18 cellular contexts compared by ENCODE assay signal in the genomic region with DNA sequence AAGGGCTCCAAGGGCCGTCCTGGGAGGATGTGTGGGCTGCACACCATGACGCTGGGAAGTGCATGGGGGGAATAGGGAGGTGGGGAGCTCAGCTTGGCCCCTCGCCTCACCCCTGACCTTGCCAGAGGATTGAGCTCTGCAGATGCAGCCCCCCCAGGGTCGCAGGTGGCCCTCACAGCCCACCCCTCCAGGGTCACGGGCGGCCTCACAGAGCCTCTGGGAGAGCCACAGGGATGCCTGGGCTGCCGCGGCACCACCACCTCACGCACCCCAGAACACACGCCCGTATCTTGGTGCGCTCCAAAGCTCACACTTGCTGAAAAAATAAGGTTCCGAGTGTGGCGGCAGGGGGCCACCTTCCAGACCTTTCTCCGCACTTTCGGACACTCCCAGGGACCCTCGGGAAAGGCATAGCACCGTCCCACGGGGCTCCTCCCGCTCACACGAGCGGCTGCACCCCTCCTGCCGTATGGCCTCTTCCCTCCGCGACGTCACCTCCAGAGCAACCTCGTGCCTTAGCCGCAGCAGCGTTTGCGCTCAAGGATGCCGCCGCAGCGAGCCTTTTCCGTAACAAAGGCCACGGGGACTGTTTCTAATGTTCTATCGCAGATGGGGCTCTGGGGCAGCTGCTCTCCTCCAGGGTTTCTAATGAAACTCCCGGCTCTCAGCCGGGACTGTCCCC. TPM values are rescaled to one million over a fixed set of nuclear protein-coding genes. Genes with fewer than 3 reads are reported as not detected.
DNase-seq lines count a peak whose midpoint lies in the region; ATAC-seq, FAIRE-seq and TF ChIP-seq lines count a peak whose summit lies in the region.
"Had no signal": no experiment of that assay in that cellular context is flagged by ENCODE, and none has a peak within 500 bp of the region (broad histone marks: within the 10 kb centered on the region; RNA-seq: fewer than 3 reads in every experiment).

No MANE protein-coding gene starts in this region.

- WGBS in right lobe of liver (ENCODE audit: insufficient coverage, low coverage, low lambda C conversion rate, missing lambda C conversion rate), result 75% methylated on average over 7 of the region's 38 CpGs
- WGBS in HepG2 (ENCODE audit: low lambda C conversion rate), result 56% methylated on average over 34 of the region's 38 CpGs

- TF ChIP-seq EP300 in HepG2 (IDR thresholded peaks at IDR 0.05; ENCODE audit: low read depth in 2 of 2, low read length in 2 of 2), result no peak
- no peak for TF ChIP-seq EP300 in HepG2 (CRISPR knock-in tag; IDR thresholded peaks at IDR 0.05; ENCODE audit: borderline replicate concordance)

- no peaks in the 10 kb centered on the region for H3K79me2 ChIP-seq in HepG2 (ENCODE audit: insufficient read depth, low read length)

- H3K4me3 ChIP-seq in right lobe of liver (no peak overlapping the region), HepG2 (replicated peaks in 1 of 3; ENCODE audit: insufficient read depth in 1 of 3, low read depth in 2 of 3, low read length in 3 of 3) (no peak overlapping the region)
- H3K4me3 ChIP-seq: GM12878, GM23248 had no signal

- H3K27me3 ChIP-seq in right lobe of liver (no peaks in the 10 kb centered on the region), HepG2 (ENCODE audit: control insufficient read depth in 1 of 2, insufficient read depth in 2 of 2, low read length in 2 of 2) (peaks cover 25 to 88% of the 10 kb centered on the region in 2 experiments)

- H4K20me1 ChIP-seq in HepG2 (ENCODE audit: insufficient read depth, low read length), result no peaks in the 10 kb centered on the region

- no peaks in the 10 kb centered on the region for H3K36me3 Mint-ChIP-seq in activated CD4-positive, alpha-beta T cell treated with anti-CD3 and anti-CD28 coated beads, Interleukin-2, amount 10 ng/mL, durations not matched to agents 7 days and 5 days (ENCODE audit: low read depth)
- no peaks in the 10 kb centered on the region for H3K36me3 Mint-ChIP-seq in memory B cell

- POLR2A ChIA-PET in activated CD4-positive, alpha-beta T cell treated with anti-CD3 and anti-CD28 coated beads, Interleukin-2, amount 10 ng/mL, durations not matched to agents 7 days and 5 days (lab: Charles Lee), result no interaction called here
- POLR2A ChIA-PET in HepG2 (lab: Yijun Ruan, JAX), result no interaction called here

- no peak for DNase-seq in activated CD4-positive, alpha-beta T cell treated with anti-CD3 and anti-CD28 coated beads, Interleukin-2, amount 10 ng/mL, durations not matched to agents 7 days and 5 days
- no peak for DNase-seq in activated CD4-positive, alpha-beta T cell treated with anti-CD3 and anti-CD28 coated beads for 1 hour
- peak in 2 of 3 donors; percentile 16 to 37 for DNase-seq in right lobe of liver
- DNase-seq in HepG2 (ENCODE audit: low spot score), result no peak
- DNase-seq in memory B cell (ENCODE audit: low spot score in 2 of 2), result no peak
- no peak for DNase-seq in stimulated activated CD4-positive, alpha-beta T cell treated with anti-CD3 and anti-CD28 coated beads, Interleukin-2, amount 100 ng/mL, for 24 hours
- DNase-seq in NCI-H146 treated with DMSO at 0.1 percent for 48 hours (lab: John Stamatoyannopoulos, UW; ENCODE audit: unreplicated experiment), result no peak
- DNase-seq: AML-193; C1 segment of cervical spinal cord; Calu3; CD4-positive, alpha-beta T cell; DMS79; GM23248; H7; IMR-90 had no signal

- H3K4me3 Mint-ChIP-seq in activated CD4-positive, alpha-beta T cell treated with anti-CD3 and anti-CD28 coated beads, Interleukin-2, amount 10 ng/mL, durations not matched to agents 7 days and 5 days, result no peak overlapping the region
- no peak overlapping the region for H3K4me3 Mint-ChIP-seq in memory B cell
- H3K4me3 Mint-ChIP-seq: CD4-positive, alpha-beta T cell had no signal

- H3K27me3 Mint-ChIP-seq in activated CD4-positive, alpha-beta T cell treated with anti-CD3 and anti-CD28 coated beads, Interleukin-2, amount 10 ng/mL, durations not matched to agents 7 days and 5 days, result peaks cover 2% of the 10 kb centered on the region
- no peaks in the 10 kb centered on the region for H3K27me3 Mint-ChIP-seq in memory B cell
- H3K27me3 Mint-ChIP-seq: CD4-positive, alpha-beta T cell had no signal

- no peak for TF ChIP-seq CTCF in right lobe of liver (IDR thresholded peaks at IDR 0.05)
- TF ChIP-seq CTCF in HepG2 (CRISPR knock-in tag; IDR thresholded peaks at IDR 0.05), result no peak

- no peak for TF ChIP-seq POLR2A in right lobe of liver (IDR thresholded peaks at IDR 0.05)
- TF ChIP-seq POLR2A in HepG2 (IDR thresholded peaks at IDR 0.05; ENCODE audit: insufficient read depth in 1 of 2, low read depth in 2 of 2, low read length in 2 of 2), result no peak

- no peaks in the 10 kb centered on the region for H3K9me3 Mint-ChIP-seq in activated CD4-positive, alpha-beta T cell treated with anti-CD3 and anti-CD28 coated beads, Interleukin-2, amount 10 ng/mL, durations not matched to agents 7 days and 5 days
- H3K9me3 Mint-ChIP-seq in memory B cell, result no peaks in the 10 kb centered on the region
- H3K9me3 Mint-ChIP-seq: CD4-positive, alpha-beta T cell had no signal

- ATAC-seq in right lobe of liver, result no peak
- no peak for ATAC-seq in HepG2
- ATAC-seq in memory B cell (ENCODE audit: low read depth), result no peak
- ATAC-seq: GM12878 had no signal

- H3K9me3 ChIP-seq in right lobe of liver (no peaks in the 10 kb centered on the region), HepG2 (ENCODE audit: low read length) (no peaks in the 10 kb centered on the region)

- no peaks in the 10 kb centered on the region for H3K4me1 ChIP-seq in right lobe of liver
- no peaks in the 10 kb centered on the region; the same call in 1 of the 2 replicates for H3K4me1 ChIP-seq in HepG2 (ENCODE audit: insufficient read depth, low read length)

- H3K4me1 Mint-ChIP-seq in activated CD4-positive, alpha-beta T cell treated with anti-CD3 and anti-CD28 coated beads, Interleukin-2, amount 10 ng/mL, durations not matched to agents 7 days and 5 days, result peaks cover 27% of the 10 kb centered on the region
- peaks cover 52% of the 10 kb centered on the region for H3K4me1 Mint-ChIP-seq in memory B cell

- no TSS peak for BruUV-seq in HepG2 (replicated peaks; lab: Mats Ljungman, UMichigan)

- no peak overlapping the region for H3K4me2 ChIP-seq in HepG2 (ENCODE audit: low read depth, low read length)

- FAIRE-seq in HepG2 (lab: Jason Lieb, UNC), result no peak
- FAIRE-seq: GM12878, GM18507 had no signal

- H2AFZ ChIP-seq in HepG2 (ENCODE audit: low read length), result no peak overlapping the region
- H2AFZ ChIP-seq: GM23248 had no signal

- CTCF ChIA-PET in activated CD4-positive, alpha-beta T cell treated with anti-CD3 and anti-CD28 coated beads, Interleukin-2, amount 10 ng/mL, durations not matched to agents 7 days and 5 days (lab: Charles Lee), result interaction anchor here (0.6 to 1.5 kb wide), 2 partner anchors 9 to 421 kb away, joined by 3 read pairs; no protein-coding TSS in a partner anchor
- CTCF ChIA-PET in HepG2 (lab: Yijun Ruan, JAX; ENCODE audit: low intra/inter-chr PET ratio, low total read pairs), result no interaction called here

- no peak overlapping the region for H3K9ac ChIP-seq in HepG2 (ENCODE audit: insufficient read depth, low read depth, low read length)
- H3K9ac ChIP-seq: GM23248 had no signal

- H3K27ac Mint-ChIP-seq in activated CD4-positive, alpha-beta T cell treated with anti-CD3 and anti-CD28 coated beads, Interleukin-2, amount 10 ng/mL, durations not matched to agents 7 days and 5 days, result peak overlapping the region; percentile 64
- peak overlapping the region; percentile 50 for H3K27ac Mint-ChIP-seq in memory B cell
- H3K27ac Mint-ChIP-seq: CD4-positive, alpha-beta T cell had no signal

- TF ChIP-seq RAD21 in HepG2 (CRISPR knock-in tag; IDR thresholded peaks at IDR 0.05), result no peak

- H3K36me3 ChIP-seq in right lobe of liver (no peaks in the 10 kb centered on the region), HepG2 (replicated peaks in 1 of 2; ENCODE audit: control insufficient read depth in 1 of 2, insufficient read depth in 2 of 2, low read length in 2 of 2) (no peaks in the 10 kb centered on the region)

- intact Hi-C loops in right lobe of liver (cut with DNase I), result no loop called here
- intact Hi-C loops in HepG2 (cut with micrococcal nuclease; ENCODE audit: unreplicated experiment), result loop anchor here (10.0 kb wide), 1 partner anchor 55 kb away; no protein-coding TSS in a partner anchor

- in situ Hi-C loops in HepG2 (cut with HindIII; ENCODE audit: extremely low pct_ligation_motif_present, low pct_unique_long_range_greater_than_20kb), result no loop called here

- H3K27ac ChIP-seq in right lobe of liver, result no peak overlapping the region
- H3K27ac ChIP-seq in HepG2 (ENCODE audit: extremely low read length, insufficient read depth, low read length), result no peak overlapping the region
- H3K27ac ChIP-seq: 22Rv1, GM23248 had no signal

RNA-seq across cellular contexts. Expression of a gene that starts 9.9 kb away (rescaled TPM):
- total RNA-seq in activated CD4-positive, alpha-beta T cell treated with anti-CD3 and anti-CD28 coated beads, Interleukin-2, amount 10 ng/mL, durations not matched to agents 7 days and 5 days, result 10 to 100 TPM; 49.8 to 51.1 TPM
- total RNA-seq in right lobe of liver (10 to 100 TPM; 16.2 to 27.6 (median 23.3) TPM), HepG2 (2016; rRNA removed; fragmentation: Illumina TruSeq; extraction: Trizol) (3.7 and 7.9 TPM in 2 replicates)
- total RNA-seq in HepG2 (2016; cell fraction: cytosol; rRNA removed; fragmentation: Illumina TruSeq; extraction: Trizol; ENCODE audit: low read depth), result 2.7 and 3.6 TPM in 2 replicates
- 5.4 and 6.9 TPM in 2 replicates for total RNA-seq in HepG2 (2016; cell fraction: insoluble cytoplasmic fraction; rRNA removed; fragmentation: Illumina TruSeq; extraction: Trizol)
- total RNA-seq in HepG2 (2016; cell fraction: membrane; rRNA removed; fragmentation: Illumina TruSeq; extraction: Trizol), result 7.0 and 9.3 TPM in 2 replicates
- 10.9 and 11.0 TPM in 2 replicates for total RNA-seq in HepG2 (2016; cell fraction: nucleus; rRNA removed; fragmentation: Illumina TruSeq; extraction: Trizol)
- polyA plus RNA-seq in HepG2 (2011; rRNA removed), result 3.6 and 4.9 TPM in 2 replicates
- polyA plus RNA-seq in HepG2 (2011; cell fraction: cytosol; rRNA removed), result 3.0 and 6.0 TPM in 2 replicates
- polyA plus RNA-seq in HepG2 (2011; cell fraction: nucleus; rRNA removed), result 50.9 and 76.3 TPM in 2 replicates
- polyA plus RNA-seq in HepG2 (2012), result 25.5 and 31.0 TPM in 2 replicates
- polyA plus RNA-seq in HepG2 (2016; cell fraction: cytosol; fragmentation: Illumina TruSeq; extraction: Trizol; ENCODE audit: low read depth), result 5.9 and 6.4 TPM in 2 replicates
- polyA plus RNA-seq in HepG2 (2016; cell fraction: insoluble cytoplasmic fraction; fragmentation: Illumina TruSeq; extraction: Trizol; ENCODE audit: low read depth), result 20.0 and 28.2 TPM in 2 replicates
- 20.5 and 23.8 TPM in 2 replicates for polyA plus RNA-seq in HepG2 (2016; cell fraction: membrane; fragmentation: Illumina TruSeq; extraction: Trizol; ENCODE audit: low read depth)
- polyA plus RNA-seq in HepG2 (2016; cell fraction: nucleus; fragmentation: Illumina TruSeq; extraction: Trizol; ENCODE audit: insufficient read depth, low read depth), result 64.1 and 69.3 TPM in 2 replicates
- polyA minus RNA-seq in HepG2 (2011; rRNA and poly(A)+ RNA removed; ENCODE audit: low replicate concordance), result 3.8 and 7.6 TPM in 2 replicates
- 17.3 and 28.7 TPM in 2 replicates for polyA minus RNA-seq in HepG2 (2011; cell fraction: cytosol; rRNA and poly(A)+ RNA removed)
- polyA minus RNA-seq in HepG2 (2011; cell fraction: nucleus; rRNA and poly(A)+ RNA removed), result 8.5 and 11.2 TPM in 2 replicates

Comparison
In these comparisons a context has a peak if more than half of its experiments do, and no peak if none do; other contexts are left out.
1. DNase-seq: peak in right lobe of liver (2 of 3); none in activated CD4-positive, alpha-beta T cell treated with anti-CD3 and anti-CD28 coated beads, Interleukin-2, amount 10 ng/mL, durations not matched to agents 7 days and 5 days (single experiment), activated CD4-positive, alpha-beta T cell treated with anti-CD3 and anti-CD28 coated beads for 1 hour (single experiment), HepG2 (single experiment), memory B cell (0 of 2), stimulated activated CD4-positive, alpha-beta T cell treated with anti-CD3 and anti-CD28 coated beads, Interleukin-2, amount 100 ng/mL, for 24 hours (0 of 2) and NCI-H146 treated with DMSO at 0.1 percent for 48 hours (single experiment).